ENCODE assay signal across 8 cellular contexts in the genomic region with DNA sequence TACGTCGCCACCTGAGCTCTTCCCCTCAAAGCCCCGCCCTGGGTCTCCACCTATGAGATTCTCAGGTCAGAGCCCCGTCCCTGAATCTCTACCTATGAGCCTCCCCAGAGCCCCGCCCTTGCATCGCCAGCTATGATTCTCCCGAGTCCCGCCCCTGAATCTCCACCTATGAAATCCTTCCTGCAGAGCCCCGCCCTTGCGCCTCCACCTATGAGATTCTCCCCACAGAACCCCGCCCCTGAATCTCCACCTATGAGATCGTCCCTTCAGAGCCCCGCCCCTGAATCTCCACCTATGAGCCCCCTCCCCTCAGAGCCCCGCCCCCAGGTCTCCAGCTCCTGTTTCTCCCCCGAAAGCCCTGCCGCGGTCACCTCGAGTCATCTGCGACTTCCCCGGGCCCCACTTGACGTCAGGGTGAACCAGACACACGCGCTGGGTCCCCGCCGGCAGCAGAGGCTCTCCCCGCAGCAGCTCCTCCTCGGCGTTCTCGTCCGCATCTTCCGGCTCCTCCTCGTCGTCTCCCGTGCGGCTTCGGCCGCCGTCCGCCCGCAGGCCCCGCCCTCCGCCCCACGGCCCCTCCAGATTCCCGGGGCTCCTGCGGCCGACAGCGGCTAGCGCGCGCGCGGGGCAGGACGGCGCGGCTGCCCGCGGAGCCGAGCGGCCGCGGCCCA. TPM values are rescaled to one million over a fixed set of nuclear protein-coding genes. Genes with fewer than 3 reads are reported as not detected.
DNase-seq lines count a peak whose midpoint lies in the region; ATAC-seq lines count a peak whose summit lies in the region.

No MANE protein-coding gene starts in this region.

- H3K4me3 Mint-ChIP-seq in T-helper 17 cell = peak overlapping the region; percentile 86

- no peaks in the 10 kb centered on the region for H3K9me3 ChIP-seq in T-helper 17 cell (ENCODE audit: control insufficient read depth, low read length, poor library complexity, severe bottlenecking)

- H3K4me1 Mint-ChIP-seq in T-helper 17 cell = peaks cover 19% of the 10 kb centered on the region

- peak overlapping the region; percentile 92 for H3K27ac ChIP-seq in caudate nucleus (ENCODE audit: low read depth, low read length)

- peak; percentile 47 for ATAC-seq in GM18861 (IDR thresholded peaks at IDR 0.05; ENCODE audit: unreplicated experiment)
- ATAC-seq in HG03066 (IDR thresholded peaks at IDR 0.05; ENCODE audit: low read depth, unreplicated experiment) = peak; percentile 55
- ATAC-seq in T-helper 17 cell = peak; percentile 72
- peak; percentile 69 for ATAC-seq in left colon

- H3K36me3 Mint-ChIP-seq in T-helper 17 cell (ENCODE audit: low read depth) = peaks cover 2% of the 10 kb centered on the region

- H3K27me3 Mint-ChIP-seq in T-helper 17 cell = no peaks in the 10 kb centered on the region

- peak; percentile 96 to 99 (median 97) for DNase-seq in T-helper 17 cell
- DNase-seq in caudate nucleus (lab: John Stamatoyannopoulos, UW) = no peak
- peak; percentile 100 for DNase-seq in left colon
- DNase-seq in stimulated activated CD4-positive, alpha-beta T cell treated with anti-CD3 and anti-CD28 coated beads, Interleukin-2, amount 100 ng/mL, for 4 hours (ENCODE audit: low read depth) = peak; percentile 97
- DNase-seq in NCI-H2227 treated with DMSO at 0.1 percent for 48 hours (lab: John Stamatoyannopoulos, UW) = no peak
- DNase-seq in SIG-M5 treated with dmso at 0.1 percent for 504 hours (lab: John Stamatoyannopoulos, UW; ENCODE audit: unreplicated experiment) = no peak

- intact Hi-C loops in left colon (cut with DNase I, micrococcal nuclease) = no loop called here

- H3K27ac Mint-ChIP-seq in T-helper 17 cell = peak overlapping the region; percentile 94

RNA-seq across cellular contexts. Expression of a gene that starts 0.4 kb away (rescaled TPM):
- 10 to 100 TPM; 67.7 to 69.0 TPM for total RNA-seq in T-helper 17 cell
- 10 to 100 TPM; 50.0 to 56.9 TPM for total RNA-seq in left colon

RNA-seq across cellular contexts. Expression of a gene that starts 37.0 kb away (rescaled TPM):
- total RNA-seq in T-helper 17 cell (10 to 100 TPM; 13.0 to 17.9 TPM), left colon (10 to 100 TPM; 12.6 to 19.1 TPM)

Comparison
In these comparisons a context has a peak if more than half of its experiments do, and no peak if none do; other contexts are left out.
1. DNase-seq: peak in T-helper 17 cell (3 of 3), left colon (2 of 2) and stimulated activated CD4-positive, alpha-beta T cell treated with anti-CD3 and anti-CD28 coated beads, Interleukin-2, amount 100 ng/mL, for 4 hours (single experiment); none in caudate nucleus (0 of 61), NCI-H2227 treated with DMSO at 0.1 percent for 48 hours (single experiment) and SIG-M5 treated with dmso at 0.1 percent for 504 hours (single experiment).
2. Peak in every context shown above with its lines, with median percentiles within 50 percentile points of each other: ATAC-seq.